1 cellular context compared by ENCODE assay signal in genomic region chr4:23889814-23890269, GRCh38.
TF ChIP-seq lines count a peak whose summit lies in the region.

Gene PPARGC1A (minus strand): TSS chr4:23890047. CDS start chr4:23889957, 90 bp downstream.

TF ChIP-seq in HepG2, 621 proteins besides CTCF, POLR2A, EP300 and RAD21 (continued from another document and continues in another):
- TF ChIP-seq, protein P1, sequence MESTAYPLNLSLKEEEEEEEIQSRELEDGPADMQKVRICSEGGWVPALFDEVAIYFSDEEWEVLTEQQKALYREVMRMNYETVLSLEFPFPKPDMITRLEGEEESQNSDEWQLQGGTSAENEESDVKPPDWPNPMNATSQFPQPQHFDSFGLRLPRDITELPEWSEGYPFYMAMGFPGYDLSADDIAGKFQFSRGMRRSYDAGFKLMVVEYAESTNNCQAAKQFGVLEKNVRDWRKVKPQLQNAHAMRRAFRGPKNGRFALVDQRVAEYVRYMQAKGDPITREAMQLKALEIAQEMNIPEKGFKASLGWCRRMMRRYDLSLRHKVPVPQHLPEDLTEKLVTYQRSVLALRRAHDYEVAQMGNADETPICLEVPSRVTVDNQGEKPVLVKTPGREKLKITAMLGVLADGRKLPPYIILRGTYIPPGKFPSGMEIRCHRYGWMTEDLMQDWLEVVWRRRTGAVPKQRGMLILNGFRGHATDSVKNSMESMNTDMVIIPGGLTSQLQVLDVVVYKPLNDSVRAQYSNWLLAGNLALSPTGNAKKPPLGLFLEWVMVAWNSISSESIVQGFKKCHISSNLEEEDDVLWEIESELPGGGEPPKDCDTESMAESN (CRISPR knock-in tag; conservative IDR thresholded peaks at IDR 0.05), result 0 out of 2 replicates have a peak, but pooled peaks have one; percentile 25
- TF ChIP-seq ZNF101 (CRISPR knock-in tag; IDR thresholded peaks at IDR 0.05; ENCODE audit: borderline replicate concordance, low read depth) (no peak), ZNF776 (CRISPR knock-in tag; IDR thresholded peaks at IDR 0.05) (no peak), RBAK (CRISPR knock-in tag; IDR thresholded peaks at IDR 0.05) (no peak), ZNF556 (CRISPR knock-in tag; IDR thresholded peaks at IDR 0.05; ENCODE audit: borderline replicate concordance) (no peak), GABPA (IDR thresholded peaks at IDR 0.05; ENCODE audit: low read depth, low read length) (no peak), GABPA (CRISPR knock-in tag; IDR thresholded peaks at IDR 0.05; ENCODE audit: low read depth) (no peak), ZMAT5 (CRISPR knock-in tag; IDR thresholded peaks at IDR 0.05; ENCODE audit: borderline replicate concordance, low read depth) (no peak), ZNF326 (CRISPR knock-in tag; IDR thresholded peaks at IDR 0.05; ENCODE audit: borderline replicate concordance) (no peak), PHF8 (CRISPR knock-in tag; IDR thresholded peaks at IDR 0.05) (peak; percentile 45; the same call in 1 of the 2 replicates), MNT (IDR thresholded peaks at IDR 0.05) (peak; percentile 31; the same call in 1 of the 2 replicates), CCAR2 (optimal IDR thresholded peaks at IDR 0.05; ENCODE audit: low read depth, low read length) (no peak), ZNF781 (CRISPR knock-in tag; IDR thresholded peaks at IDR 0.05; ENCODE audit: borderline replicate concordance, not compliant biosample characterization) (no peak), RNF219 (CRISPR knock-in tag; IDR thresholded peaks at IDR 0.05) (no peak), ZSCAN20 (CRISPR knock-in tag; IDR thresholded peaks at IDR 0.05; ENCODE audit: borderline replicate concordance) (no peak), TBX2 (CRISPR knock-in tag; IDR thresholded peaks at IDR 0.05; ENCODE audit: borderline replicate concordance) (peak; percentile 67; the same call in 1 of the 2 replicates), GATAD2A (CRISPR knock-in tag; IDR thresholded peaks at IDR 0.05) (peak; percentile 66), HCFC1 (IDR thresholded peaks at IDR 0.05; ENCODE audit: low read depth, low read length) (no peak), ZSCAN29 (CRISPR knock-in tag; conservative IDR thresholded peaks at IDR 0.05) (no peak), CENPT (CRISPR knock-in tag; IDR thresholded peaks at IDR 0.05; ENCODE audit: low read depth) (no peak), ZBTB33 (CRISPR knock-in tag; IDR thresholded peaks at IDR 0.05) (no peak), SP5 (CRISPR knock-in tag; IDR thresholded peaks at IDR 0.05; ENCODE audit: borderline replicate concordance, low read depth) (no peak), MBD4 (IDR thresholded peaks at IDR 0.05; ENCODE audit: borderline replicate concordance, low read length) (no peak), RNF2 (conservative IDR thresholded peaks at IDR 0.05; ENCODE audit: low read depth) (no peak), CSRNP1 (CRISPR knock-in tag; IDR thresholded peaks at IDR 0.05) (no peak), RFXANK (CRISPR knock-in tag; IDR thresholded peaks at IDR 0.05) (no peak), ZNF138 (CRISPR knock-in tag; IDR thresholded peaks at IDR 0.05; ENCODE audit: low read depth) (no peak), GPN1 (CRISPR knock-in tag; IDR thresholded peaks at IDR 0.05; ENCODE audit: borderline replicate concordance) (no peak), RARA (CRISPR knock-in tag; IDR thresholded peaks at IDR 0.05) (no peak), SUZ12 (IDR thresholded peaks at IDR 0.05; ENCODE audit: low read depth, low read length) (no peak), FOXK2 (IDR thresholded peaks at IDR 0.05) (no peak), ZNF543 (CRISPR knock-in tag; IDR thresholded peaks at IDR 0.05) (no peak), ZNF232 (CRISPR knock-in tag; IDR thresholded peaks at IDR 0.05; ENCODE audit: borderline replicate concordance) (no peak)
- TF ChIP-seq, protein P2, sequence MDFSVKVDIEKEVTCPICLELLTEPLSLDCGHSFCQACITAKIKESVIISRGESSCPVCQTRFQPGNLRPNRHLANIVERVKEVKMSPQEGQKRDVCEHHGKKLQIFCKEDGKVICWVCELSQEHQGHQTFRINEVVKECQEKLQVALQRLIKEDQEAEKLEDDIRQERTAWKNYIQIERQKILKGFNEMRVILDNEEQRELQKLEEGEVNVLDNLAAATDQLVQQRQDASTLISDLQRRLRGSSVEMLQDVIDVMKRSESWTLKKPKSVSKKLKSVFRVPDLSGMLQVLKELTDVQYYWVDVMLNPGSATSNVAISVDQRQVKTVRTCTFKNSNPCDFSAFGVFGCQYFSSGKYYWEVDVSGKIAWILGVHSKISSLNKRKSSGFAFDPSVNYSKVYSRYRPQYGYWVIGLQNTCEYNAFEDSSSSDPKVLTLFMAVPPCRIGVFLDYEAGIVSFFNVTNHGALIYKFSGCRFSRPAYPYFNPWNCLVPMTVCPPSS (IDR thresholded peaks at IDR 0.05), result no peak
- TF ChIP-seq, protein P3, sequence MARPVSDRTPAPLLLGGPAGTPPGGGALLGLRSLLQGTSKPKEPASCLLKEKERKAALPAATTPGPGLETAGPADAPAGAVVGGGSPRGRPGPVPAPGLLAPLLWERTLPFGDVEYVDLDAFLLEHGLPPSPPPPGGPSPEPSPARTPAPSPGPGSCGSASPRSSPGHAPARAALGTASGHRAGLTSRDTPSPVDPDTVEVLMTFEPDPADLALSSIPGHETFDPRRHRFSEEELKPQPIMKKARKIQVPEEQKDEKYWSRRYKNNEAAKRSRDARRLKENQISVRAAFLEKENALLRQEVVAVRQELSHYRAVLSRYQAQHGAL (CRISPR knock-in tag; IDR thresholded peaks at IDR 0.05; ENCODE audit: not compliant biosample characterization), result no peak
- TF ChIP-seq, protein P4, sequence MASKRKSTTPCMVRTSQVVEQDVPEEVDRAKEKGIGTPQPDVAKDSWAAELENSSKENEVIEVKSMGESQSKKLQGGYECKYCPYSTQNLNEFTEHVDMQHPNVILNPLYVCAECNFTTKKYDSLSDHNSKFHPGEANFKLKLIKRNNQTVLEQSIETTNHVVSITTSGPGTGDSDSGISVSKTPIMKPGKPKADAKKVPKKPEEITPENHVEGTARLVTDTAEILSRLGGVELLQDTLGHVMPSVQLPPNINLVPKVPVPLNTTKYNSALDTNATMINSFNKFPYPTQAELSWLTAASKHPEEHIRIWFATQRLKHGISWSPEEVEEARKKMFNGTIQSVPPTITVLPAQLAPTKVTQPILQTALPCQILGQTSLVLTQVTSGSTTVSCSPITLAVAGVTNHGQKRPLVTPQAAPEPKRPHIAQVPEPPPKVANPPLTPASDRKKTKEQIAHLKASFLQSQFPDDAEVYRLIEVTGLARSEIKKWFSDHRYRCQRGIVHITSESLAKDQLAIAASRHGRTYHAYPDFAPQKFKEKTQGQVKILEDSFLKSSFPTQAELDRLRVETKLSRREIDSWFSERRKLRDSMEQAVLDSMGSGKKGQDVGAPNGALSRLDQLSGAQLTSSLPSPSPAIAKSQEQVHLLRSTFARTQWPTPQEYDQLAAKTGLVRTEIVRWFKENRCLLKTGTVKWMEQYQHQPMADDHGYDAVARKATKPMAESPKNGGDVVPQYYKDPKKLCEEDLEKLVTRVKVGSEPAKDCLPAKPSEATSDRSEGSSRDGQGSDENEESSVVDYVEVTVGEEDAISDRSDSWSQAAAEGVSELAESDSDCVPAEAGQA (IDR thresholded peaks at IDR 0.05; ENCODE audit: low read depth), result peak; percentile 73; the same call in 1 of the 2 replicates
- TF ChIP-seq, protein P4 (CRISPR knock-in tag; IDR thresholded peaks at IDR 0.05; ENCODE audit: borderline replicate concordance), result no peak
- TF ChIP-seq, protein P5, sequence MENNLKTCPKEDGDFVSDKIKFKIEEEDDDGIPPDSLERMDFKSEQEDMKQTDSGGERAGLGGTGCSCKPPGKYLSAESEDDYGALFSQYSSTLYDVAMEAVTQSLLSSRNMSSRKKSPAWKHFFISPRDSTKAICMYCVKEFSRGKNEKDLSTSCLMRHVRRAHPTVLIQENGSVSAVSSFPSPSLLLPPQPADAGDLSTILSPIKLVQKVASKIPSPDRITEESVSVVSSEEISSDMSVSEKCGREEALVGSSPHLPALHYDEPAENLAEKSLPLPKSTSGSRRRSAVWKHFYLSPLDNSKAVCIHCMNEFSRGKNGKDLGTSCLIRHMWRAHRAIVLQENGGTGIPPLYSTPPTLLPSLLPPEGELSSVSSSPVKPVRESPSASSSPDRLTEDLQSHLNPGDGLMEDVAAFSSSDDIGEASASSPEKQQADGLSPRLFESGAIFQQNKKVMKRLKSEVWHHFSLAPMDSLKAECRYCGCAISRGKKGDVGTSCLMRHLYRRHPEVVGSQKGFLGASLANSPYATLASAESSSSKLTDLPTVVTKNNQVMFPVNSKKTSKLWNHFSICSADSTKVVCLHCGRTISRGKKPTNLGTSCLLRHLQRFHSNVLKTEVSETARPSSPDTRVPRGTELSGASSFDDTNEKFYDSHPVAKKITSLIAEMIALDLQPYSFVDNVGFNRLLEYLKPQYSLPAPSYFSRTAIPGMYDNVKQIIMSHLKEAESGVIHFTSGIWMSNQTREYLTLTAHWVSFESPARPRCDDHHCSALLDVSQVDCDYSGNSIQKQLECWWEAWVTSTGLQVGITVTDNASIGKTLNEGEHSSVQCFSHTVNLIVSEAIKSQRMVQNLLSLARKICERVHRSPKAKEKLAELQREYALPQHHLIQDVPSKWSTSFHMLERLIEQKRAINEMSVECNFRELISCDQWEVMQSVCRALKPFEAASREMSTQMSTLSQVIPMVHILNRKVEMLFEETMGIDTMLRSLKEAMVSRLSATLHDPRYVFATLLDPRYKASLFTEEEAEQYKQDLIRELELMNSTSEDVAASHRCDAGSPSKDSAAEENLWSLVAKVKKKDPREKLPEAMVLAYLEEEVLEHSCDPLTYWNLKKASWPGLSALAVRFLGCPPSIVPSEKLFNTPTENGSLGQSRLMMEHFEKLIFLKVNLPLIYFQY (CRISPR knock-in tag; IDR thresholded peaks at IDR 0.05; ENCODE audit: borderline replicate concordance), result no peak
